In the genomic region with DNA sequence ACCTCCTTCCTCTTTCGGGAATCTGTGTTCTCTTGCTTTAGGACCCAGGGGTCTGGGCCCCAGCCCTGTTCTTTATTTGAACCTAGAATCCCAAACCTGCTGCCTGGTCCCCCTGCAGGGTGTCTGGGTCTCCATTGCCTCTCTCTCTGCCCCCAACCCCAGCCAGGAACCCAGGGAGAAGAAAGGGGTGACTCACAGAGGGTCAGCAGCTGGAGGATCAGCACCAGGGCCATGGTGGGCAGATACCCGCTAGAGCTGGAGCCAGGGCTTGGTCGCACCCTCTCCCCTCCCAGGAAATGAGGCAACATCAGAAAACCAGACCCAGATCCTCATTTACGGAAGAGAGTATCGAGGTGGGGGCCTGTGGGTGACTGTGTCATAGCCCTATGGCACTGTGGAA, we compare ENCODE assay signal across 11 cellular contexts.
A peak's percentile ranks its signal among the peaks of the same experiment; 100 is the strongest.
DNase-seq lines count a peak whose midpoint lies in the region; ATAC-seq and TF ChIP-seq lines count a peak whose summit lies in the region.
"Had no signal": no experiment of that assay in that cellular context is flagged by ENCODE, and none has a peak within 500 bp of the region (broad histone marks: within the 10 kb centered on the region; RNA-seq: fewer than 3 reads in every experiment).

A gene with protein sequence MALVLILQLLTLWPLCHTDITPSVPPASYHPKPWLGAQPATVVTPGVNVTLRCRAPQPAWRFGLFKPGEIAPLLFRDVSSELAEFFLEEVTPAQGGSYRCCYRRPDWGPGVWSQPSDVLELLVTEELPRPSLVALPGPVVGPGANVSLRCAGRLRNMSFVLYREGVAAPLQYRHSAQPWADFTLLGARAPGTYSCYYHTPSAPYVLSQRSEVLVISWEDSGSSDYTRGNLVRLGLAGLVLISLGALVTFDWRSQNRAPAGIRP (minus strand): TSS at position 244 of the 400 bp plus-strand sequence. CDS start 11 bp downstream, at position 233.

- H3K4me3 Mint-ChIP-seq in activated naive CD4-positive, alpha-beta T cell treated with anti-CD3 and anti-CD28 coated beads, Interleukin-2, amount 10 ng/mL, durations not matched to agents 7 days and 5 days: peak within 1 kb of the TSS; percentile 2
- H3K4me3 Mint-ChIP-seq in stimulated activated naive B cell treated with anti-CD40 and anti-IgM and Interleukin-4, amounts not matched to agents 10 μg/mL and 1 μg/mL and 100 μg/mL, for 72 hours: peak within 1 kb of the TSS; percentile 39 to 60

- H3K9me3 Mint-ChIP-seq in activated naive CD4-positive, alpha-beta T cell treated with anti-CD3 and anti-CD28 coated beads, Interleukin-2, amount 10 ng/mL, durations not matched to agents 7 days and 5 days: no peaks in the 10 kb centered on the region
- H3K9me3 Mint-ChIP-seq in stimulated activated naive B cell treated with anti-CD40 and anti-IgM and Interleukin-4, amounts not matched to agents 10 μg/mL and 1 μg/mL and 100 μg/mL, for 72 hours: no peaks in the 10 kb centered on the region

- no peak for ATAC-seq in stimulated activated naive B cell treated with anti-CD40 and anti-IgM and Interleukin-4, amounts not matched to agents 10 μg/mL and 1 μg/mL and 100 μg/mL, for 72 hours (replicated peaks)
- ATAC-seq: heart left ventricle, pancreas had no signal

- CTCF ChIA-PET in activated naive CD4-positive, alpha-beta T cell treated with anti-CD3 and anti-CD28 coated beads, Interleukin-2, amount 10 ng/mL, durations not matched to agents 7 days and 5 days (lab: Charles Lee): no interaction called here

- peaks cover 6% of the 10 kb centered on the region for H3K36me3 Mint-ChIP-seq in activated naive CD4-positive, alpha-beta T cell treated with anti-CD3 and anti-CD28 coated beads, Interleukin-2, amount 10 ng/mL, durations not matched to agents 7 days and 5 days
- peaks cover 3 to 6% of the 10 kb centered on the region in 2 donors for H3K36me3 Mint-ChIP-seq in stimulated activated naive B cell treated with anti-CD40 and anti-IgM and Interleukin-4, amounts not matched to agents 10 μg/mL and 1 μg/mL and 100 μg/mL, for 72 hours

- H3K27me3 Mint-ChIP-seq in activated naive CD4-positive, alpha-beta T cell treated with anti-CD3 and anti-CD28 coated beads, Interleukin-2, amount 10 ng/mL, durations not matched to agents 7 days and 5 days: peaks cover 23% of the 10 kb centered on the region
- H3K27me3 Mint-ChIP-seq in stimulated activated naive B cell treated with anti-CD40 and anti-IgM and Interleukin-4, amounts not matched to agents 10 μg/mL and 1 μg/mL and 100 μg/mL, for 72 hours: peaks cover 10 to 14% of the 10 kb centered on the region in 2 donors

- peak within 1 kb of the TSS; percentile 60 for H3K27ac Mint-ChIP-seq in activated naive CD4-positive, alpha-beta T cell treated with anti-CD3 and anti-CD28 coated beads, Interleukin-2, amount 10 ng/mL, durations not matched to agents 7 days and 5 days
- peak within 1 kb of the TSS; percentile 44 for H3K27ac Mint-ChIP-seq in stimulated activated naive B cell treated with anti-CD40 and anti-IgM and Interleukin-4, amounts not matched to agents 10 μg/mL and 1 μg/mL and 100 μg/mL, for 72 hours

- peaks cover 30% of the 10 kb centered on the region for H3K4me1 Mint-ChIP-seq in activated naive CD4-positive, alpha-beta T cell treated with anti-CD3 and anti-CD28 coated beads, Interleukin-2, amount 10 ng/mL, durations not matched to agents 7 days and 5 days
- peaks cover 14 to 40% of the 10 kb centered on the region in 2 donors for H3K4me1 Mint-ChIP-seq in stimulated activated naive B cell treated with anti-CD40 and anti-IgM and Interleukin-4, amounts not matched to agents 10 μg/mL and 1 μg/mL and 100 μg/mL, for 72 hours

- no peak for DNase-seq in activated naive CD4-positive, alpha-beta T cell treated with anti-CD3 and anti-CD28 coated beads, Interleukin-2, amount 10 ng/mL, durations not matched to agents 7 days and 5 days
- DNase-seq in activated naive CD4-positive, alpha-beta T cell (lab: John Stamatoyannopoulos, UW): no peak
- DNase-seq in SKM-1 treated with dmso at 0.1 percent for 144 hours (lab: John Stamatoyannopoulos, UW; ENCODE audit: unreplicated experiment) (peak; percentile 53), globus pallidus (ENCODE audit: low spot score) (peak; percentile 35), erythroblast (lab: John Stamatoyannopoulos, UW) (no peak), HK-2 (ENCODE audit: unreplicated experiment) (no peak)
- no peak for DNase-seq in stimulated activated naive B cell treated with anti-CD40 and anti-IgM and Interleukin-4, amounts not matched to agents 10 μg/mL and 1 μg/mL and 100 μg/mL, for 72 hours
- DNase-seq in stimulated activated CD4-positive, alpha-beta T cell treated with anti-CD3 and anti-CD28 coated beads, Interleukin-2, amount 100 ng/mL, for 24 hours: no peak
- DNase-seq: NCI-H748 treated with DMSO at 0.1 percent for 48 hours had no signal

- no peak for TF ChIP-seq POLR2A in erythroblast (IDR thresholded peaks at IDR 0.05; ENCODE audit: low read length)

Comparison
In these comparisons a context has a peak if more than half of its experiments do, and no peak if none do; other contexts are left out.
1. DNase-seq: peak in SKM-1 treated with dmso at 0.1 percent for 144 hours (single experiment) and globus pallidus (single experiment); none in activated naive CD4-positive, alpha-beta T cell treated with anti-CD3 and anti-CD28 coated beads, Interleukin-2, amount 10 ng/mL, durations not matched to agents 7 days and 5 days (single experiment), activated naive CD4-positive, alpha-beta T cell (0 of 4), stimulated activated naive B cell treated with anti-CD40 and anti-IgM and Interleukin-4, amounts not matched to agents 10 μg/mL and 1 μg/mL and 100 μg/mL, for 72 hours (single experiment), stimulated activated CD4-positive, alpha-beta T cell treated with anti-CD3 and anti-CD28 coated beads, Interleukin-2, amount 100 ng/mL, for 24 hours (0 of 2), erythroblast (0 of 2) and HK-2 (single experiment).